In the genomic region with DNA sequence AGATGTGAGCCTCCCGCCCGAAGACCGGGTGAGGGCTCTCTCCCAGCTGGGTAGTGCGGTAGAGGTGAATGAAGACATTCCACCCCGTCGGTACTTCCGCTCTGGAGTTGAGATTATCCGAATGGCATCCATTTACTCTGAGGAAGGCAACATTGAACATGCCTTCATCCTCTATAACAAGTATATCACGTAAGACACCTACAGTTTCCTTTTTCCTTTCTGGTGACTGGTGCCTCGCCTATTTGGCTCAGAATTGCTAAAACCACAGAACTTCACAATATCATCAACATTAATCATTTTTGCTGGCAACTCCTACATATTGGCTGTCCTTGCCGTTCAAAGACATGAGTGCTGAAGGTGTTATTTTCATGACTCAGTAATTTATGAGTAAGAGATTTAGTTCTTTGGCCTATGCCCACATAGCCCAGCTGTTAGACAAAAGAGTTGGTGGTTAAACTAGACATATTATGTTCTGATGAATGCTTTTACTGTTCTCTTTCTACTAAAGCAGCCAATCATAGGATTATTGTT, we compare ENCODE assay signal across 8 cellular contexts. TPM values are rescaled to one million over a fixed set of nuclear protein-coding genes. Genes with fewer than 3 reads are reported as not detected.
DNase-seq lines count a peak whose midpoint lies in the region; ATAC-seq and TF ChIP-seq lines count a peak whose summit lies in the region.

No MANE protein-coding gene starts in this region.

- DNase-seq in SJCRH30 (peak in 1 of 2 experiments; percentile 23), dorsolateral prefrontal cortex (no peak), sigmoid colon (no peak), HEK293T (ENCODE audit: extremely low spot score) (no peak), NCI-H1694 (lab: John Stamatoyannopoulos, UW) (no peak), cortex of kidney (lab: John Stamatoyannopoulos, UW) (no peak)

- H3K27me3 ChIP-seq in DOHH2 (ENCODE audit: control insufficient read depth, low read length), result no peaks in the 10 kb centered on the region
- H3K27me3 ChIP-seq in SJCRH30, result no peaks in the 10 kb centered on the region
- H3K27me3 ChIP-seq in dorsolateral prefrontal cortex, result no peaks in the 10 kb centered on the region
- H3K27me3 ChIP-seq in sigmoid colon, result no peaks in the 10 kb centered on the region

- H3K27ac ChIP-seq in DOHH2 (ENCODE audit: low read depth, low read length) (no peak overlapping the region), SJCRH30 (peak overlapping the region; percentile 25; the same call in 1 of the 2 replicates), dorsolateral prefrontal cortex (peak overlapping the region in 43 of 59 donors; percentile 4 to 99 (median 57)), sigmoid colon (peak overlapping the region; percentile 95 to 98 (median 96))

- H3F3A ChIP-seq in DOHH2 (ENCODE audit: control insufficient read depth, insufficient read depth), result no peaks in the 10 kb centered on the region

- no peak overlapping the region for H3K4me3 ChIP-seq in DOHH2 (ENCODE audit: low read length)
- no peak overlapping the region for H3K4me3 ChIP-seq in SJCRH30
- H3K4me3 ChIP-seq in dorsolateral prefrontal cortex, result peak overlapping the region in 13 of 59 donors; percentile 2 to 96 (median 24)
- no peak overlapping the region for H3K4me3 ChIP-seq in sigmoid colon

- H3K79me2 ChIP-seq in DOHH2 (ENCODE audit: control insufficient read depth, low read length), result peaks cover 51% of the 10 kb centered on the region

- CTCF ChIA-PET in HEK293T (lab: Yijun Ruan, JAX), result no interaction called here

- WGBS in sigmoid colon, 2 donors, result 87 to 88% methylated on average over 11 of the region's 11 CpGs

- peaks cover 43% of the 10 kb centered on the region for H3K4me1 ChIP-seq in DOHH2 (ENCODE audit: control insufficient read depth, low read length)
- H3K4me1 ChIP-seq in SJCRH30, result peaks cover 26% of the 10 kb centered on the region
- H3K4me1 ChIP-seq in sigmoid colon, result peaks cover 0 to 62% (median 56%) of the 10 kb centered on the region in 4 donors

- no peaks in the 10 kb centered on the region for H3K9me2 ChIP-seq in DOHH2 (replicated peaks; ENCODE audit: control insufficient read depth, low read length)

- H3K36me3 ChIP-seq in DOHH2 (ENCODE audit: control insufficient read depth, low read length), result peaks cover 44% of the 10 kb centered on the region
- peaks cover 4% of the 10 kb centered on the region; the same call in 1 of the 2 replicates for H3K36me3 ChIP-seq in SJCRH30
- peaks cover 0 to 4% (median 0%) of the 10 kb centered on the region in 4 donors for H3K36me3 ChIP-seq in sigmoid colon

- no peaks in the 10 kb centered on the region for H4K20me1 ChIP-seq in DOHH2 (ENCODE audit: control insufficient read depth, insufficient read depth, low read depth, low read length)

- no peak for ATAC-seq in HG03460 (IDR thresholded peaks at IDR 0.05; ENCODE audit: unreplicated experiment)

- POLR2A ChIA-PET in HEK293T (lab: Yijun Ruan, JAX), result no interaction called here

- H3K4me2 ChIP-seq in DOHH2 (ENCODE audit: low read length), result peak overlapping the region; percentile 8; the same call in 1 of the 2 replicates

- intact Hi-C loops in dorsolateral prefrontal cortex (cut with DNase I) (loop anchor here (5.0 kb wide), 4 partner anchors 96 to 316 kb away; a partner anchor contains a TSS), sigmoid colon (cut with DNase I) (loop anchor here (5.0 kb wide), 1 partner anchor 86 kb away; no protein-coding TSS in a partner anchor)

- no peak for TF ChIP-seq POLR2A in sigmoid colon (IDR thresholded peaks at IDR 0.05)

- TF ChIP-seq CTCF in DOHH2 (IDR thresholded peaks at IDR 0.05; ENCODE audit: low read depth, low read length, poor library complexity, severe bottlenecking), result no peak
- no peak for TF ChIP-seq CTCF in dorsolateral prefrontal cortex (IDR thresholded peaks at IDR 0.05 in 54 of 56, conservative IDR thresholded peaks at IDR 0.05 in 2 of 56; ENCODE audit: low read depth in 1 of 56, partially characterized antibody in 56 of 56)
- TF ChIP-seq CTCF in sigmoid colon (IDR thresholded peaks at IDR 0.05), result no peak

- H3K9me3 ChIP-seq in DOHH2 (ENCODE audit: control insufficient read depth, insufficient read depth, low read length) (peaks cover 4% of the 10 kb centered on the region), SJCRH30 (replicated peaks) (no peaks in the 10 kb centered on the region), sigmoid colon (no peaks in the 10 kb centered on the region)

- no peak for TF ChIP-seq EP300 in sigmoid colon (IDR thresholded peaks at IDR 0.05)

TF ChIP-seq in HEK293T, 16 proteins besides CTCF, POLR2A, EP300 and RAD21:
- TF ChIP-seq ELF4 (IDR thresholded peaks at IDR 0.05) (no peak), HDGF (IDR thresholded peaks at IDR 0.05; ENCODE audit: borderline replicate concordance) (no peak), ZNF384 (IDR thresholded peaks at IDR 0.05) (no peak)

RNA-seq across cellular contexts. Expression of a gene that starts 2.2 kb away (rescaled TPM):
- 50.1 and 61.1 TPM in 2 replicates for total RNA-seq in SJCRH30 (2014; rRNA removed; shearing (Covaris generic))
- total RNA-seq in dorsolateral prefrontal cortex (10 to 100 TPM; 29.9 to 95.9 (median 44.7) TPM), sigmoid colon (10 to 100 TPM; 23.5 to 37.0 (median 27.4) TPM)
- polyA plus RNA-seq in sigmoid colon, result 10 to 100 TPM; 37.3 to 55.3 (median 44.4) TPM

RNA-seq across cellular contexts. Expression of a gene that starts 47.0 kb away (rescaled TPM):
- total RNA-seq in SJCRH30 (2014; rRNA removed; shearing (Covaris generic)), result not detected in 2 replicates
- total RNA-seq in dorsolateral prefrontal cortex (not detected), sigmoid colon (not detected)
- polyA plus RNA-seq in sigmoid colon, result not detected

RNA-seq across cellular contexts. Expression of a gene that starts 51.0 kb away (rescaled TPM):
- total RNA-seq in SJCRH30 (2014; rRNA removed; shearing (Covaris generic)), result 42.3 and 44.1 TPM in 2 replicates
- total RNA-seq in dorsolateral prefrontal cortex (10 to 100 TPM; 12.9 to 31.6 (median 21.5) TPM), sigmoid colon (10 to 100 TPM; 12.9 to 34.7 (median 25.8) TPM)
- polyA plus RNA-seq in sigmoid colon, result 10 to 100 TPM; 16.2 to 25.7 (median 22.8) TPM
